ENCODE assay signal across 13 cellular contexts in the genomic region with DNA sequence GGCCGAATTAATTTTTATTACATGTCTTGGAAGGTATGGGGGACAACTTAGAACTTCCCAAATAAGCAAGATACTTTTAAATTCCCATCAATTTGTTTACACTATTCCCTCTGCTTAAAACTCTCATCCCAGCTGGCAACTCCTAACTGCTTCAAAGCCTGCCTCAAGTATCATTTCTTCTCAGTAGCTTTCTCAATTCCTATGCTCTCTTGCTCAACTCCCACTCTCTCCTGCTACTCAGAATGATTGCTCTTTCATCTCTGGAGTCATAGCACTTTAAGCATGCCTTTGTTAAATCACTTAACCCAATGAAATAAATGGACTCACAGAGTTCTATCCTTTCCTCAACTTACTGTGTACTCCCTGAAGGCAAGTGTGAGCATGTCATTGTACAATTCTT. TPM values are rescaled to one million over a fixed set of nuclear protein-coding genes. Genes with fewer than 3 reads are reported as not detected.
DNase-seq lines count a peak whose midpoint lies in the region; ATAC-seq and TF ChIP-seq lines count a peak whose summit lies in the region.
"Not testable (repeated sequence)": the region's sequence is repeated elsewhere in the genome, so short reads cannot be mapped to it uniquely, and the experiment has no call there.
"Had no signal": no experiment of that assay in that cellular context is flagged by ENCODE, and none has a peak within 500 bp of the region (broad histone marks: within the 10 kb centered on the region; RNA-seq: fewer than 3 reads in every experiment).

No MANE protein-coding gene starts in this region.

- H3K56ac ChIP-seq in IMR-90 (ENCODE audit: extremely low read depth, insufficient read depth, low read length), result not testable (repeated sequence)

- not testable (repeated sequence) for H2BK20ac ChIP-seq in IMR-90 (ENCODE audit: low read depth, low read length)

- CTCF ChIA-PET in IMR-90 (lab: Yijun Ruan, JAX), result not testable (repeated sequence)

- in situ Hi-C loops in IMR-90 (cut with MboI; ENCODE audit: low sequenced_read_pairs), result not testable (repeated sequence)

- H3K4me2 ChIP-seq in IMR-90 (ENCODE audit: low read depth, low read length), result not testable (repeated sequence)

- not testable (repeated sequence) for H3K4me1 ChIP-seq in IMR-90 (ENCODE audit: control insufficient read depth, insufficient read depth, low read length); left lung; upper lobe of right lung

- not testable (repeated sequence) for H2BK120ac ChIP-seq in IMR-90 (ENCODE audit: low read depth, low read length)

- not testable (repeated sequence) for H3K23ac ChIP-seq in IMR-90 (ENCODE audit: low read depth, low read length)

- H3K36me3 ChIP-seq in IMR-90 (ENCODE audit: control insufficient read depth, insufficient read depth, low read length); left lung; upper lobe of right lung: not testable (repeated sequence)

- not testable (repeated sequence) for H3K9ac ChIP-seq in IMR-90 (ENCODE audit: low read depth, low read length)

- TF ChIP-seq POLR2A in IMR-90 (IDR thresholded peaks at IDR 0.05; ENCODE audit: low read depth, low read length), result not testable (repeated sequence)

- not testable (repeated sequence) for H4K91ac ChIP-seq in IMR-90 (ENCODE audit: insufficient read depth, low read depth, low read length)

- H2AK9ac ChIP-seq in IMR-90 (replicated peaks; ENCODE audit: low read depth, low read length, poor library complexity), result not testable (repeated sequence)

- intact Hi-C loops in IMR-90 (cut with micrococcal nuclease); left lung (cut with DNase I); sciatic nerve (cut with DNase I); upper lobe of right lung (cut with DNase I): not testable (repeated sequence)

- H3K27ac ChIP-seq in IMR-90 (ENCODE audit: insufficient read depth, low read length); left lung; upper lobe of right lung: not testable (repeated sequence)

- not testable (repeated sequence) for H4K20me1 ChIP-seq in IMR-90 (ENCODE audit: insufficient read depth, low read length)

- H3K27me3 ChIP-seq in IMR-90 (ENCODE audit: control insufficient read depth, insufficient read depth, low read length); left lung; upper lobe of right lung: not testable (repeated sequence)

- not testable (repeated sequence) for H3K9me1 ChIP-seq in IMR-90 (ENCODE audit: insufficient read depth, low read length)

- not testable (repeated sequence) for H2BK15ac ChIP-seq in IMR-90 (ENCODE audit: low read depth, low read length)

- POLR2A ChIA-PET in IMR-90 (lab: Charles Lee; ENCODE audit: unreplicated experiment), result not testable (repeated sequence)

- H2AFZ ChIP-seq in IMR-90 (replicated peaks; ENCODE audit: low read length, poor library complexity), result not testable (repeated sequence)

- peak; percentile 15; the same call in 1 of the 2 replicates for ATAC-seq in IMR-90 (ENCODE audit: low read depth)
- ATAC-seq in esophagus mucosa, result peak; percentile 87
- peak; percentile 71 for ATAC-seq in left lung
- peak; percentile 51 for ATAC-seq in omental fat pad (ENCODE audit: low FRiP score)
- ATAC-seq in sciatic nerve, result peak; percentile 34
- ATAC-seq in upper lobe of right lung, result peak; percentile 41

- H3K18ac ChIP-seq in IMR-90 (ENCODE audit: low read depth, low read length), result not testable (repeated sequence)

- DNase-seq in IMR-90; left lung; omental fat pad (ENCODE audit: low spot score); sciatic nerve (ENCODE audit: low spot score); upper lobe of right lung: not testable (repeated sequence)

- BruUV-seq in IMR-90 (replicated peaks; lab: Mats Ljungman, UMichigan), result not testable (repeated sequence)

- not testable (repeated sequence) for H4K8ac ChIP-seq in IMR-90 (ENCODE audit: low read depth in 2 of 2, low read length in 2 of 2)

- H3K79me1 ChIP-seq in IMR-90 (ENCODE audit: low read depth in 1 of 2, low read length in 2 of 2), result not testable (repeated sequence)

- H3K14ac ChIP-seq in IMR-90 (replicated peaks; ENCODE audit: low read depth, low read length), result not testable (repeated sequence)

- not testable (repeated sequence) for H4K5ac ChIP-seq in IMR-90 (ENCODE audit: low read depth, low read length)

- not testable (repeated sequence) for TF ChIP-seq CTCF in IMR-90 (conservative IDR thresholded peaks at IDR 0.05; ENCODE audit: low read depth, low read length); left lung (IDR thresholded peaks at IDR 0.05); omental fat pad (IDR thresholded peaks at IDR 0.05); upper lobe of right lung (IDR thresholded peaks at IDR 0.05)

- TF ChIP-seq RAD21 in IMR-90 (IDR thresholded peaks at IDR 0.05; ENCODE audit: low read length), result not testable (repeated sequence)

- H3K4ac ChIP-seq in IMR-90 (ENCODE audit: low read depth, low read length), result not testable (repeated sequence)

- WGBS in IMR-90 (ENCODE audit: extremely low coverage in 2 of 2, insufficient read length in 1 of 2), 2 experiments, result no CpG with 5 or more reads among the region's 1 CpG

- H2BK5ac ChIP-seq in IMR-90 (ENCODE audit: low read depth, low read length, poor library complexity, severe bottlenecking), result not testable (repeated sequence)

- dilution Hi-C loops in IMR-90 (cut with HindIII; ENCODE audit: low sequenced_read_pairs, unreplicated experiment), result not testable (repeated sequence)

- H3K4me3 ChIP-seq in IMR-90 (ENCODE audit: insufficient read depth, low read depth, low read length); left lung; upper lobe of right lung: not testable (repeated sequence)

- H3K9me3 ChIP-seq in IMR-90 (ENCODE audit: control insufficient read depth, insufficient read depth, low read length); left lung; upper lobe of right lung: not testable (repeated sequence)

- H2AK5ac ChIP-seq in IMR-90 (ENCODE audit: low read depth, low read length), result not testable (repeated sequence)

RNA-seq across cellular contexts. Expression of gene FAM72C, which starts 18.9 kb away (rescaled TPM):
- total RNA-seq in IMR-90 (2012; rRNA removed), result 0.72 and 0.83 TPM in 2 replicates
- 1.4 and 1.8 TPM in 2 replicates for polyA plus RNA-seq in IMR-90 (2012; rRNA removed)
- polyA plus RNA-seq in IMR-90 (2012; cell fraction: cytosol; rRNA removed), result 0.15 and 0.79 TPM in 2 replicates
- polyA plus RNA-seq in IMR-90 (2012; cell fraction: nucleus; rRNA removed; ENCODE audit: low replicate concordance), result 0.16 and 1.0 TPM in 2 replicates
- 2.8 TPM for total RNA-seq in esophagus mucosa
- total RNA-seq in left lung, result under 1 TPM; 0.18 to 0.70 TPM
- total RNA-seq in omental fat pad, result under 1 TPM in 2 of 4 donors, not detected in 2; 0.24 to 0.47 TPM
- not detected for total RNA-seq in sciatic nerve
- not detected for total RNA-seq in upper lobe of right lung
- total RNA-seq: B cell; Caco-2; CD4-positive, alpha-beta T cell; CD4-positive, CD25-positive, alpha-beta regulatory T cell; CD8-positive, alpha-beta T cell had no signal
- polyA plus RNA-seq: CD4-positive, alpha-beta memory T cell; CD8-positive, alpha-beta memory T cell had no signal

Comparison
In these comparisons a context has a peak if more than half of its experiments do, and no peak if none do; other contexts are left out.
1. ATAC-seq: peak in every context shown above with its lines; median percentile 87 in esophagus mucosa; 71 in left lung; 51 in omental fat pad; 41 in upper lobe of right lung; 34 in sciatic nerve; 15 in IMR-90.